Comparison of ENCODE assay signal across 4 cellular contexts in genomic region chr4:36915717-36916116, GRCh38.
"Had no signal": no experiment of that assay in that cellular context is flagged by ENCODE, and none has a peak within 500 bp of the region (broad histone marks: within the 10 kb centered on the region; RNA-seq: fewer than 3 reads in every experiment).

No MANE protein-coding gene starts in this region.

- ATAC-seq: GM23338 had no signal

- DNase-seq: H9, HCEC 1CT, IMR-90 had no signal

- H3K4me3 ChIP-seq: GM23338 had no signal
